In the genomic region with DNA sequence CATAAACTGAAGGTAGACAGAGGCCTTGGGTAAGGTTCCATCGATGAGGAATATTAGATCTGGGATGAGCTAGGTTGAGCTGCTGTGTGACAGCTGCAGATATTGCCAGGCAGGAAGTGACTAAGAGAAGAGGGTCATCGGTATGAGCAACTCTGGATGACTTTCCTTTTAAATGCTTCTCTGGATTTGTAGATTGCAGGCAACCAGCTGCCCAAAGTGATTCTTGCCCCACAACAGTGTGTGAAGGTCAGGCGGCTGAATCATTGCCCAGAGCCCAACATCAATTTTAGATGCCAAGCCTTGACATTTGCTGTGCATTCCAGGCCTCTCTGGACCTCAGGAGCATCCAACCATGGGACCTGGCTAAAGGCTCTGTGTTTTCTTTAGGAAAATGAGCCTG, we compare ENCODE assay signal across 15 cellular contexts.
DNase-seq lines count a peak whose midpoint lies in the region; ATAC-seq, FAIRE-seq and TF ChIP-seq lines count a peak whose summit lies in the region.
"Had no signal": no experiment of that assay in that cellular context is flagged by ENCODE, and none has a peak within 500 bp of the region (broad histone marks: within the 10 kb centered on the region; RNA-seq: fewer than 3 reads in every experiment).

No MANE protein-coding gene starts in this region.

- FAIRE-seq in HTR-8/SVneo (lab: Jason Lieb, UNC) (peak; percentile 100), K562 (lab: Jason Lieb, UNC) (no peak)
- FAIRE-seq: colon had no signal

- POLR2A ChIA-PET in K562 (lab: Yijun Ruan, JAX) = interaction anchor here (0.6 kb wide), 1 partner anchor 252 kb away, joined by 3 read pairs; no protein-coding TSS in a partner anchor

- H3K36me3 Mint-ChIP-seq in activated T-cell treated with anti-CD3 and anti-CD28 coated beads, Interleukin-2, amount 50 U/mL, for 24 hours (ENCODE audit: low read depth) = peaks cover 2% of the 10 kb centered on the region
- H3K36me3 Mint-ChIP-seq in activated CD4-positive, alpha-beta T cell treated with anti-CD3 and anti-CD28 coated beads, Interleukin-2, amount 10 ng/mL, durations not matched to agents 24 days and 14 days (ENCODE audit: low read depth) = peaks cover 6% of the 10 kb centered on the region

- H4K20me1 ChIP-seq in K562 (replicated peaks; ENCODE audit: control insufficient read depth, insufficient read depth, low read length) = no peaks in the 10 kb centered on the region

- H2AFZ ChIP-seq in K562 (ENCODE audit: low read depth, low read length) = no peak overlapping the region

- H3K4me3 Mint-ChIP-seq in activated T-cell treated with anti-CD3 and anti-CD28 coated beads, Interleukin-2, amount 50 U/mL, for 24 hours = no peak overlapping the region
- no peak overlapping the region for H3K4me3 Mint-ChIP-seq in activated CD4-positive, alpha-beta T cell treated with anti-CD3 and anti-CD28 coated beads, Interleukin-2, amount 10 ng/mL, durations not matched to agents 24 days and 14 days

- TF ChIP-seq CTCF in K562 (IDR thresholded peaks at IDR 0.05 in 2 of 3, conservative IDR thresholded peaks at IDR 0.05 in 1 of 3; ENCODE audit: insufficient read depth in 2 of 3, low read depth in 1 of 3, low read length in 3 of 3) = no peak
- TF ChIP-seq CTCF in dorsolateral prefrontal cortex (IDR thresholded peaks at IDR 0.05 in 54 of 56, conservative IDR thresholded peaks at IDR 0.05 in 2 of 56; ENCODE audit: low read depth in 1 of 56, partially characterized antibody in 56 of 56) = no peak

- H3K9ac ChIP-seq in K562 (ENCODE audit: insufficient read depth in 1 of 2, low read depth in 2 of 2, low read length in 2 of 2) = no peak overlapping the region

- H3K27me3 Mint-ChIP-seq in activated T-cell treated with anti-CD3 and anti-CD28 coated beads, Interleukin-2, amount 50 U/mL, for 24 hours = no peaks in the 10 kb centered on the region
- H3K27me3 Mint-ChIP-seq in activated CD4-positive, alpha-beta T cell treated with anti-CD3 and anti-CD28 coated beads, Interleukin-2, amount 10 ng/mL, durations not matched to agents 24 days and 14 days = peaks cover 33% of the 10 kb centered on the region

- DNase-seq in AG08396 (ENCODE audit: low spot score) (peak; percentile 72), HTR-8/SVneo (ENCODE audit: insufficient read length, low spot score) (peak; percentile 88), K562 (ENCODE audit: extremely low read depth in 1 of 4, low spot score in 3 of 4) (no peak), kidney glomerular epithelial cell (lab: John Stamatoyannopoulos, UW) (peak; percentile 61), dorsolateral prefrontal cortex (no peak)
- DNase-seq in activated T-cell treated with anti-CD3 and anti-CD28 coated beads, Interleukin-2, amount 50 U/mL, for 24 hours = no peak
- DNase-seq in activated CD4-positive, alpha-beta T cell treated with anti-CD3 and anti-CD28 coated beads, Interleukin-2, amount 10 ng/mL, durations not matched to agents 24 days and 14 days = no peak
- DNase-seq: activated CD4-positive, alpha-beta T cell treated with anti-CD3 and anti-CD28 coated beads, Interleukin-2, amount 50 U/mL, for 4 hours; activated naive CD4-positive, alpha-beta T cell; hippocampal formation; NCI-H1105; NCI-H69; thyroid gland had no signal

- H3K27me3 ChIP-seq in K562 (ENCODE audit: control insufficient read depth in 2 of 2, insufficient read depth in 2 of 2, low read length in 2 of 2) = no peaks in the 10 kb centered on the region
- H3K27me3 ChIP-seq in dorsolateral prefrontal cortex = no peaks in the 10 kb centered on the region
- H3K27me3 ChIP-seq: thyroid gland had no signal

- no peak overlapping the region for H3K27ac ChIP-seq in K562 (ENCODE audit: extremely low read depth, low read depth, low read length)
- no peak overlapping the region for H3K27ac ChIP-seq in dorsolateral prefrontal cortex
- H3K27ac ChIP-seq: thyroid gland had no signal

- no peak for TF ChIP-seq POLR2A in K562 (conservative IDR thresholded peaks at IDR 0.05)

- H3K4me2 ChIP-seq in K562 (ENCODE audit: insufficient read depth, low read length) = no peak overlapping the region

- WGBS in K562 (ENCODE audit: insufficient coverage, low coverage, missing lambda C conversion rate) = 0% methylated on average over 3 of the region's 3 CpGs

- no peaks in the 10 kb centered on the region for H3K4me1 Mint-ChIP-seq in activated T-cell treated with anti-CD3 and anti-CD28 coated beads, Interleukin-2, amount 50 U/mL, for 24 hours (ENCODE audit: low read depth)
- H3K4me1 Mint-ChIP-seq in activated CD4-positive, alpha-beta T cell treated with anti-CD3 and anti-CD28 coated beads, Interleukin-2, amount 10 ng/mL, durations not matched to agents 24 days and 14 days = peaks cover 3% of the 10 kb centered on the region

- TF ChIP-seq RAD21 in K562 (CRISPR knock-in tag; conservative IDR thresholded peaks at IDR 0.05 in 1 of 2, IDR thresholded peaks at IDR 0.05 in 1 of 2) = no peak

- TF ChIP-seq EP300 in K562 (IDR thresholded peaks at IDR 0.05; ENCODE audit: low read length) = no peak

- CTCF ChIA-PET in K562 (lab: Yijun Ruan, JAX; ENCODE audit: low intra/inter-chr PET ratio) = no interaction called here

- in situ Hi-C loops in K562 (cut with MboI) = no loop called here

- no peaks in the 10 kb centered on the region for H3K36me3 ChIP-seq in K562 (ENCODE audit: control insufficient read depth, insufficient read depth, low read length)
- H3K36me3 ChIP-seq: thyroid gland had no signal

- no peak overlapping the region for H3K27ac Mint-ChIP-seq in activated T-cell treated with anti-CD3 and anti-CD28 coated beads, Interleukin-2, amount 50 U/mL, for 24 hours
- no peak overlapping the region for H3K27ac Mint-ChIP-seq in activated CD4-positive, alpha-beta T cell treated with anti-CD3 and anti-CD28 coated beads, Interleukin-2, amount 10 ng/mL, durations not matched to agents 24 days and 14 days

- H3K4me1 ChIP-seq in K562 (replicated peaks in 1 of 2; ENCODE audit: control insufficient read depth in 2 of 2, insufficient read depth in 2 of 2, low read length in 2 of 2) = no peaks in the 10 kb centered on the region
- H3K4me1 ChIP-seq: thyroid gland had no signal

- no peak for ATAC-seq in K562
- ATAC-seq in HG02870 (IDR thresholded peaks at IDR 0.05; ENCODE audit: unreplicated experiment) = no peak

- H3K79me2 ChIP-seq in K562 (ENCODE audit: control insufficient read depth, insufficient read depth, low read length) = no peaks in the 10 kb centered on the region

- intact Hi-C loops in K562 (cut with micrococcal nuclease) = no loop called here
- intact Hi-C loops in activated CD4-positive, alpha-beta T cell treated with anti-CD3 and anti-CD28 coated beads, Interleukin-2, amount 10 ng/mL, durations not matched to agents 24 days and 14 days (cut with micrococcal nuclease) = no loop called here
- intact Hi-C loops in dorsolateral prefrontal cortex (cut with DNase I) = no loop called here

- no TSS peak for BruUV-seq in K562 (replicated peaks; lab: Mats Ljungman, UMichigan)

- no peaks in the 10 kb centered on the region for H3K9me1 ChIP-seq in K562 (ENCODE audit: control insufficient read depth, insufficient read depth, low read length)

- H3K9me3 ChIP-seq in K562 (replicated peaks; ENCODE audit: control insufficient read depth, insufficient read depth, low read depth, low read length) = no peaks in the 10 kb centered on the region
- H3K9me3 ChIP-seq: thyroid gland had no signal

- H3K4me3 ChIP-seq in K562 (no peak overlapping the region), dorsolateral prefrontal cortex (no peak overlapping the region)
- H3K4me3 ChIP-seq: thyroid gland had no signal

- peaks cover 7% of the 10 kb centered on the region for H3K9me3 Mint-ChIP-seq in activated T-cell treated with anti-CD3 and anti-CD28 coated beads, Interleukin-2, amount 50 U/mL, for 24 hours
- peaks cover 19% of the 10 kb centered on the region for H3K9me3 Mint-ChIP-seq in activated CD4-positive, alpha-beta T cell treated with anti-CD3 and anti-CD28 coated beads, Interleukin-2, amount 10 ng/mL, durations not matched to agents 24 days and 14 days

TF ChIP-seq in K562, 482 proteins besides CTCF, POLR2A, EP300 and RAD21:
- peak; percentile 55 for TF ChIP-seq CBFA2T3 (IDR thresholded peaks at IDR 0.05)
- peak; percentile 49 for TF ChIP-seq CBFA2T2 (conservative IDR thresholded peaks at IDR 0.05)
- TF ChIP-seq CEBPG (CRISPR knock-in tag; IDR thresholded peaks at IDR 0.05) = no peak
- peak in 1 of 2 experiments; percentile 39; a peak in 1 of 4 replicates for TF ChIP-seq CEBPG (tag; conservative IDR thresholded peaks at IDR 0.05 in 1 of 2, IDR thresholded peaks at IDR 0.05 in 1 of 2)
- no peak for TF ChIP-seq POLR3G (IDR thresholded peaks at IDR 0.05; ENCODE audit: extremely low read depth, insufficient read length, insufficient replicate concordance)
- TF ChIP-seq FOSL1 (tag; conservative IDR thresholded peaks at IDR 0.05) = peak; percentile 92
- TF ChIP-seq, protein P1, sequence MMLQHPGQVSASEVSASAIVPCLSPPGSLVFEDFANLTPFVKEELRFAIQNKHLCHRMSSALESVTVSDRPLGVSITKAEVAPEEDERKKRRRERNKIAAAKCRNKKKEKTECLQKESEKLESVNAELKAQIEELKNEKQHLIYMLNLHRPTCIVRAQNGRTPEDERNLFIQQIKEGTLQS (IDR thresholded peaks at IDR 0.05) = peak; percentile 45; the same call in 1 of the 2 replicates
- TF ChIP-seq, protein P1 (CRISPR knock-in tag; conservative IDR thresholded peaks at IDR 0.05) = no peak
- TF ChIP-seq, protein P2, sequence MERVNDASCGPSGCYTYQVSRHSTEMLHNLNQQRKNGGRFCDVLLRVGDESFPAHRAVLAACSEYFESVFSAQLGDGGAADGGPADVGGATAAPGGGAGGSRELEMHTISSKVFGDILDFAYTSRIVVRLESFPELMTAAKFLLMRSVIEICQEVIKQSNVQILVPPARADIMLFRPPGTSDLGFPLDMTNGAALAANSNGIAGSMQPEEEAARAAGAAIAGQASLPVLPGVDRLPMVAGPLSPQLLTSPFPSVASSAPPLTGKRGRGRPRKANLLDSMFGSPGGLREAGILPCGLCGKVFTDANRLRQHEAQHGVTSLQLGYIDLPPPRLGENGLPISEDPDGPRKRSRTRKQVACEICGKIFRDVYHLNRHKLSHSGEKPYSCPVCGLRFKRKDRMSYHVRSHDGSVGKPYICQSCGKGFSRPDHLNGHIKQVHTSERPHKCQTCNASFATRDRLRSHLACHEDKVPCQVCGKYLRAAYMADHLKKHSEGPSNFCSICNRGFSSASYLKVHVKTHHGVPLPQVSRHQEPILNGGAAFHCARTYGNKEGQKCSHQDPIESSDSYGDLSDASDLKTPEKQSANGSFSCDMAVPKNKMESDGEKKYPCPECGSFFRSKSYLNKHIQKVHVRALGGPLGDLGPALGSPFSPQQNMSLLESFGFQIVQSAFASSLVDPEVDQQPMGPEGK (CRISPR knock-in tag; IDR thresholded peaks at IDR 0.05; ENCODE audit: borderline replicate concordance) = no peak
- TF ChIP-seq PURB (CRISPR knock-in tag; IDR thresholded peaks at IDR 0.05; ENCODE audit: low read depth) = no peak
- peak in 1 of 2 experiments; percentile 21; a peak in 1 of 4 replicates for TF ChIP-seq TRIM24 (IDR thresholded peaks at IDR 0.05)
- TF ChIP-seq TCFL5 (CRISPR knock-in tag; conservative IDR thresholded peaks at IDR 0.05) = no peak

Comparison
In these comparisons a context has a peak if more than half of its experiments do, and no peak if none do; other contexts are left out.
1. DNase-seq: peak in AG08396 (single experiment), HTR-8/SVneo (single experiment) and kidney glomerular epithelial cell (single experiment); none in K562 (0 of 4), activated T-cell treated with anti-CD3 and anti-CD28 coated beads, Interleukin-2, amount 50 U/mL, for 24 hours (single experiment), activated CD4-positive, alpha-beta T cell treated with anti-CD3 and anti-CD28 coated beads, Interleukin-2, amount 10 ng/mL, durations not matched to agents 24 days and 14 days (single experiment) and dorsolateral prefrontal cortex (0 of 10).